Comparison of ENCODE assay signal across 8 cellular contexts in the genomic region with DNA sequence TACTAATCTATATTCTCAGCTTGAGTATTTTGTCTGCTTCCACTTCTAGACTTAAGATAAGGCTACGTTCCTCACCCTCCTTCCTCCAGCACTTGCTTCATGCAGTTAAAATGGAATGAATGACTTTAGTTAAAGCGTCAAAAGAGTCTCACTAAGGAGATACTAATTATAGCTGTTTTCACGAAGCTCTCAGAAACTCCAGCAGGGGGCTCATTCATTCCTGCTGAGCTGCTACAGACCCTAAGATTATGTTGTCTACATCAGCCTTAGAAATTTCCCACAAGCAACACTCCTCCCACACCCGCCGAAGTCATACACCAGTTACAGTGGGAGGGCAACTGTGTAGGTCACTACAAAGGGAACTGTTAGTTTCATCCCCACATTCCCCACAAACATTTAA. TPM values are rescaled to one million over a fixed set of nuclear protein-coding genes. Genes with fewer than 3 reads are reported as not detected.
A peak's percentile ranks its signal among the peaks of the same experiment; 100 is the strongest.
DNase-seq lines count a peak whose midpoint lies in the region; ATAC-seq and TF ChIP-seq lines count a peak whose summit lies in the region.

No MANE protein-coding gene starts in this region.

- H3K79me2 ChIP-seq in neural progenitor cell (ENCODE audit: low read depth) = no peaks in the 10 kb centered on the region

- H3K4me2 ChIP-seq in neural progenitor cell = peak overlapping the region; percentile 46

- no peaks in the 10 kb centered on the region for H3K27me3 ChIP-seq in neural progenitor cell
- H3K27me3 ChIP-seq in gastrocnemius medialis = no peaks in the 10 kb centered on the region
- H3K27me3 ChIP-seq in prostate gland (replicated peaks; ENCODE audit: insufficient read depth) = no peaks in the 10 kb centered on the region

- no peaks in the 10 kb centered on the region for H4K20me1 ChIP-seq in neural progenitor cell (ENCODE audit: low read depth)

- H3K36me3 ChIP-seq in neural progenitor cell (no peaks in the 10 kb centered on the region), gastrocnemius medialis (no peaks in the 10 kb centered on the region), prostate gland (no peaks in the 10 kb centered on the region)

- H3K9me3 ChIP-seq in neural progenitor cell (ENCODE audit: low read depth) = no peaks in the 10 kb centered on the region
- no peaks in the 10 kb centered on the region for H3K9me3 ChIP-seq in gastrocnemius medialis
- no peaks in the 10 kb centered on the region for H3K9me3 ChIP-seq in prostate gland

- H2AFZ ChIP-seq in neural progenitor cell (replicated peaks) = no peak overlapping the region

- peaks cover 13% of the 10 kb centered on the region for H3K27me3 Mint-ChIP-seq in brain
- peaks cover 8% of the 10 kb centered on the region for H3K27me3 Mint-ChIP-seq in neural progenitor cell (ENCODE audit: insufficient read depth, low read depth)

- H3K36me3 Mint-ChIP-seq in brain = no peaks in the 10 kb centered on the region
- peaks cover 2% of the 10 kb centered on the region for H3K36me3 Mint-ChIP-seq in neural progenitor cell

- peaks cover 22% of the 10 kb centered on the region for H3F3A ChIP-seq in neural progenitor cell (ENCODE audit: low read depth)

- peak; percentile 1 for DNase-seq in NCI-H1694 treated with DMSO at 0.1 percent for 48 hours (lab: John Stamatoyannopoulos, UW)
- DNase-seq in NCI-H1694 (lab: John Stamatoyannopoulos, UW) = no peak
- peak; percentile 22 for DNase-seq in MV-4-11 (lab: John Stamatoyannopoulos, UW)
- peak; percentile 79 for DNase-seq in neural progenitor cell (ENCODE audit: low spot score)
- DNase-seq in gastrocnemius medialis = no peak
- no peak for DNase-seq in prostate gland (ENCODE audit: low spot score)

- no peak overlapping the region for H3K9ac ChIP-seq in neural progenitor cell

- H3K4me1 ChIP-seq in neural progenitor cell = peaks cover 29% of the 10 kb centered on the region
- peaks cover 0 to 8% of the 10 kb centered on the region in 2 donors for H3K4me1 ChIP-seq in gastrocnemius medialis
- no peaks in the 10 kb centered on the region for H3K4me1 ChIP-seq in prostate gland (replicated peaks)

- intact Hi-C loops in gastrocnemius medialis (cut with DNase I; ENCODE audit: low total_unique reads) (no loop called here), prostate gland (cut with DNase I) (no loop called here)

- no peak overlapping the region for H3K4me3 ChIP-seq in neural progenitor cell
- no peak overlapping the region for H3K4me3 ChIP-seq in gastrocnemius medialis
- no peak overlapping the region for H3K4me3 ChIP-seq in prostate gland

- in situ Hi-C loops in gastrocnemius medialis (cut with MboI; ENCODE audit: low sequenced_read_pairs in 4 of 4) = loop anchor here in 1 of 4 donors (25.0 kb wide), 1 partner anchor 272 kb away; no protein-coding TSS in a partner anchor

- H3K27ac Mint-ChIP-seq in brain (peak overlapping the region in 3 of 5 experiments; percentile 48 to 65 (median 51)), neural progenitor cell (peak overlapping the region; percentile 34)

- H3K4me3 Mint-ChIP-seq in brain (no peak overlapping the region), neural progenitor cell (no peak overlapping the region)

- TF ChIP-seq POLR2A in gastrocnemius medialis (IDR thresholded peaks at IDR 0.05) = no peak
- TF ChIP-seq POLR2A in prostate gland (IDR thresholded peaks at IDR 0.05) = no peak

- H3K4me1 Mint-ChIP-seq in brain = peaks cover 32% of the 10 kb centered on the region
- peaks cover 25% of the 10 kb centered on the region for H3K4me1 Mint-ChIP-seq in neural progenitor cell

- peak in 1 of 2 experiments; percentile 14 for TF ChIP-seq CTCF in brain (conservative IDR thresholded peaks at IDR 0.05)
- TF ChIP-seq CTCF in neural progenitor cell (IDR thresholded peaks at IDR 0.05) = peak; percentile 45
- TF ChIP-seq CTCF in gastrocnemius medialis (IDR thresholded peaks at IDR 0.05 in 4 of 5, conservative IDR thresholded peaks at IDR 0.05 in 1 of 5) = no peak
- no peak for TF ChIP-seq CTCF in prostate gland (IDR thresholded peaks at IDR 0.05)

- ATAC-seq in gastrocnemius medialis (no peak), GM18867 (IDR thresholded peaks at IDR 0.05; ENCODE audit: unreplicated experiment) (no peak)

- 51% methylated on average over 5 of the region's 5 CpGs for WGBS in prostate gland

- H3K27ac ChIP-seq in neural progenitor cell = no peak overlapping the region
- no peak overlapping the region for H3K27ac ChIP-seq in gastrocnemius medialis
- no peak overlapping the region for H3K27ac ChIP-seq in prostate gland

- H3K9me3 Mint-ChIP-seq in brain = peaks cover 6 to 28% (median 24%) of the 10 kb centered on the region in 5 experiments
- no peaks in the 10 kb centered on the region for H3K9me3 Mint-ChIP-seq in neural progenitor cell

RNA-seq across cellular contexts. Expression of a gene that starts 57.0 kb away (rescaled TPM):
- polyA plus RNA-seq in brain (ENCODE audit: insufficient read depth, low read depth, low replicate concordance) = 78.3 TPM
- total RNA-seq in neural progenitor cell (ENCODE audit: low replicate concordance) = 0.28 and 1.6 TPM in 2 replicates
- 10 to 100 TPM in 1 of 4 donors, 1 to 10 TPM in 3; 2.1 to 12.0 (median 3.2) TPM for total RNA-seq in gastrocnemius medialis
- total RNA-seq in prostate gland = 10 to 100 TPM; 16.3 to 79.5 TPM

Comparison
In these comparisons a context has a peak if more than half of its experiments do, and no peak if none do; other contexts are left out.
1. DNase-seq: peak in NCI-H1694 treated with DMSO at 0.1 percent for 48 hours (single experiment), MV-4-11 (single experiment) and neural progenitor cell (single experiment); none in NCI-H1694 (single experiment), gastrocnemius medialis (0 of 2) and prostate gland (single experiment).